ENCODE assay signal across 28 cellular contexts in the genomic region with DNA sequence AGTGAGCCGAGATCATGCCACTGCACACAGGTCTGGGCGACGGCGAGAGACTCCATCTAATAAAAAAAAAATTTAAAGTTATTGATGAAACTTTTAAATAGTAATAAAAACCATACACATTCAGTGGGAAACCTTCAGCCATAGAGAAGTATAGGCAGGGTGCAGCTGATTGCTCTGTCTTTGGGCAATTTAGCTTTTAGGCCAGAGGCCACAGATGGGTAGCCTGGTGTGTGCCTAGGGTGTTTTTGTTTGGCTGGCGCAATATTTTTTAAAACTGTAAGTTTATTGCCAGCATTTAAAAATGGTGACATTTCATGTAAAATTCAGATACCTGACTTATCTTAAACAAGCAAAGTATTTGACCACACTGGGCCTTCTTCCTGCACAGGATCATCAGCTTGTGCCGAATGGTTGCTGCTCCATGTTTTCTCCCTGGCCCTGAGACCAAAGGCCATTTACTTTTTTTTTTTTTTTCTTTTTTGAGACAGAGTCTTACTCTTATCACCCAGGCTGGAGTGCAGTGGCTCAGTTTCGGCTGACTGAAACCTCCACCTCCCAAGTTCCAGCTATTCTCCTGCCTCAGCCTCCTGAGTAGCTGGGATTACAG. TPM values are rescaled to one million over a fixed set of nuclear protein-coding genes. Genes with fewer than 3 reads are reported as not detected.
"Had no signal": no experiment of that assay in that cellular context is flagged by ENCODE, and none has a peak within 500 bp of the region (broad histone marks: within the 10 kb centered on the region; RNA-seq: fewer than 3 reads in every experiment).

No MANE protein-coding gene starts in this region.

- H3K79me2 ChIP-seq: parathyroid adenoma had no signal

- H3K4me3 Mint-ChIP-seq: natural killer cell; nephron; neural progenitor cell; stimulated activated effector memory CD8-positive, alpha-beta T cell treated with anti-CD3 and anti-CD28 coated beads, Interleukin-12 subunit alpha, Interleukin-12 subunit beta, amount 100 ng/mL, for 72 hours; stimulated activated naive B cell treated with anti-CD40 and anti-IgM and Interleukin-4, amounts not matched to agents 10 μg/mL and 1 μg/mL and 100 μg/mL, for 72 hours; stimulated activated naive CD8-positive, alpha-beta T cell treated with anti-CD3 and anti-CD28 coated beads, Interleukin-15, Interleukin-2, amounts not matched to agents 100 ng/mL and 50 ng/mL, for 24 hours had no signal

- ATAC-seq: natural killer cell; psoas muscle; right cardiac atrium; right lobe of liver; stimulated activated effector memory CD8-positive, alpha-beta T cell treated with anti-CD3 and anti-CD28 coated beads, Interleukin-12 subunit alpha, Interleukin-12 subunit beta, amount 100 ng/mL, for 72 hours; stimulated activated naive B cell treated with anti-CD40 and anti-IgM and Interleukin-4, amounts not matched to agents 10 μg/mL and 1 μg/mL and 100 μg/mL, for 72 hours had no signal

- FAIRE-seq: small intestine had no signal

- H3K4me3 ChIP-seq: neural progenitor cell, ovary, psoas muscle, right lobe of liver, sigmoid colon, stomach, thoracic aorta, thyroid gland, tibial nerve, upper lobe of left lung, uterus had no signal

- H3K27me3 ChIP-seq: neural progenitor cell, ovary, right lobe of liver, sigmoid colon, stomach, thyroid gland, tibial nerve, upper lobe of left lung, uterus had no signal

- H3K27me3 Mint-ChIP-seq: progenitor cell of endocrine pancreas; stimulated activated naive B cell treated with anti-CD40 and anti-IgM and Interleukin-4, amounts not matched to agents 10 μg/mL and 1 μg/mL and 100 μg/mL, for 72 hours; stimulated activated naive CD8-positive, alpha-beta T cell treated with anti-CD3 and anti-CD28 coated beads, Interleukin-15, Interleukin-2, amounts not matched to agents 100 ng/mL and 50 ng/mL, for 24 hours had no signal

- H3K4me2 ChIP-seq: neural progenitor cell had no signal

- H3K4me1 ChIP-seq: neural progenitor cell, right lobe of liver, sigmoid colon, upper lobe of left lung, uterus had no signal

- H3K9me3 ChIP-seq: ovary, psoas muscle, right lobe of liver, sigmoid colon, stomach, thoracic aorta, thyroid gland, tibial nerve, upper lobe of left lung, uterus had no signal

- DNase-seq: natural killer cell; occipital lobe; ovary; posterior cingulate gyrus; psoas muscle; right cardiac atrium; right lobe of liver; sigmoid colon; small intestine; stimulated activated CD4-positive, alpha-beta T cell treated with anti-CD3 and anti-CD28 coated beads, Interleukin-15, amount 100 ng/mL, for 24 hours; stimulated activated CD4-positive, alpha-beta T cell treated with anti-CD3 and anti-CD28 coated beads, Interleukin-2, amount 100 ng/mL, for 24 hours; stimulated activated CD4-positive, alpha-beta T cell treated with anti-CD3 and anti-CD28 coated beads, Interleukin-2, amount 100 ng/mL, for 48 hours; stimulated activated CD4-positive, alpha-beta T cell treated with anti-CD3 and anti-CD28 coated beads, Interleukin-4, amount 100 ng/mL, for 24 hours; stimulated activated naive B cell treated with anti-CD40 and anti-IgM and Interleukin-4, amounts not matched to agents 10 μg/mL and 1 μg/mL and 100 μg/mL, for 72 hours; stimulated activated naive CD4-positive, alpha-beta T cell treated with Interleukin-2 at 50 U/mL for 16 hours; stomach; thyroid gland; trophoblast cell; uterus had no signal

- H3K27ac Mint-ChIP-seq: natural killer cell; neural progenitor cell; stimulated activated effector memory CD8-positive, alpha-beta T cell treated with anti-CD3 and anti-CD28 coated beads, Interleukin-12 subunit alpha, Interleukin-12 subunit beta, amount 100 ng/mL, for 72 hours; stimulated activated naive CD8-positive, alpha-beta T cell treated with anti-CD3 and anti-CD28 coated beads, Interleukin-15, Interleukin-2, amounts not matched to agents 100 ng/mL and 50 ng/mL, for 24 hours had no signal

- H3K27ac ChIP-seq: neural progenitor cell, ovary, parathyroid adenoma, psoas muscle, right lobe of liver, sigmoid colon, stomach, thoracic aorta, tibial nerve, upper lobe of left lung, uterus had no signal

- H3K4me1 Mint-ChIP-seq: natural killer cell; stimulated activated effector memory CD8-positive, alpha-beta T cell treated with anti-CD3 and anti-CD28 coated beads, Interleukin-12 subunit alpha, Interleukin-12 subunit beta, amount 100 ng/mL, for 72 hours had no signal

- H3K36me3 ChIP-seq: neural progenitor cell, ovary, right lobe of liver, thoracic aorta, thyroid gland, uterus had no signal

- H3K9ac ChIP-seq: neural progenitor cell, parathyroid adenoma had no signal

- H3K36me3 Mint-ChIP-seq: natural killer cell had no signal

RNA-seq across cellular contexts. Expression of a gene that starts 52.4 kb away (rescaled TPM):
- total RNA-seq: natural killer cell had no signal
